Comparison of ENCODE assay signal across 1 cellular context in genomic region chr10:112261281-112261822, GRCh38.
A peak's percentile ranks its signal among the peaks of the same experiment; 100 is the strongest.
TF ChIP-seq lines count a peak whose summit lies in the region.

No MANE protein-coding gene starts in this region.

TF ChIP-seq in HepG2, 621 proteins besides CTCF, POLR2A, EP300 and RAD21 (continued from another document and continues in another):
- TF ChIP-seq ZNF616 (CRISPR knock-in tag; IDR thresholded peaks at IDR 0.05; ENCODE audit: low read depth): no peak
- TF ChIP-seq ETS1 (CRISPR knock-in tag; IDR thresholded peaks at IDR 0.05): no peak
- 0 out of 2 replicates have a peak, but pooled peaks have one; percentile 76 for TF ChIP-seq ZNF543 (CRISPR knock-in tag; IDR thresholded peaks at IDR 0.05)
- peak; percentile 67 for TF ChIP-seq KDM2A (CRISPR knock-in tag; IDR thresholded peaks at IDR 0.05; ENCODE audit: borderline replicate concordance, low read depth)
- no peak for TF ChIP-seq SIN3A (IDR thresholded peaks at IDR 0.05; ENCODE audit: borderline replicate concordance, low read depth, low read length)
- TF ChIP-seq, protein P1, sequence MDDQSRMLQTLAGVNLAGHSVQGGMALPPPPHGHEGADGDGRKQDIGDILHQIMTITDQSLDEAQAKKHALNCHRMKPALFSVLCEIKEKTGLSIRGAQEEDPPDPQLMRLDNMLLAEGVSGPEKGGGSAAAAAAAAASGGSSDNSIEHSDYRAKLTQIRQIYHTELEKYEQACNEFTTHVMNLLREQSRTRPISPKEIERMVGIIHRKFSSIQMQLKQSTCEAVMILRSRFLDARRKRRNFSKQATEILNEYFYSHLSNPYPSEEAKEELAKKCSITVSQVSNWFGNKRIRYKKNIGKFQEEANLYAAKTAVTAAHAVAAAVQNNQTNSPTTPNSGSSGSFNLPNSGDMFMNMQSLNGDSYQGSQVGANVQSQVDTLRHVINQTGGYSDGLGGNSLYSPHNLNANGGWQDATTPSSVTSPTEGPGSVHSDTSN (CRISPR knock-in tag; IDR thresholded peaks at IDR 0.05; ENCODE audit: borderline replicate concordance): no peak
- peak; percentile 94 for TF ChIP-seq ASH2L (IDR thresholded peaks at IDR 0.05; ENCODE audit: insufficient read length, low read depth, low read length)
- no peak; the same call in 1 of the 2 replicates for TF ChIP-seq JDP2 (CRISPR knock-in tag; IDR thresholded peaks at IDR 0.05; ENCODE audit: borderline replicate concordance)
- peak; percentile 75 for TF ChIP-seq THAP11 (CRISPR knock-in tag; IDR thresholded peaks at IDR 0.05)
- TF ChIP-seq TOPORS (CRISPR knock-in tag; IDR thresholded peaks at IDR 0.05): no peak
- TF ChIP-seq SRY (CRISPR knock-in tag; IDR thresholded peaks at IDR 0.05): no peak
- peak; percentile 96 for TF ChIP-seq ELF3 (CRISPR knock-in tag; IDR thresholded peaks at IDR 0.05)
- no peak for TF ChIP-seq GRHL1 (CRISPR knock-in tag; conservative IDR thresholded peaks at IDR 0.05)
- peak; percentile 47; the same call in 1 of the 2 replicates for TF ChIP-seq NFYC (CRISPR knock-in tag; IDR thresholded peaks at IDR 0.05)
- TF ChIP-seq MLX (CRISPR knock-in tag; IDR thresholded peaks at IDR 0.05): peak; percentile 100
- TF ChIP-seq GATA4 (IDR thresholded peaks at IDR 0.05; ENCODE audit: borderline replicate concordance, low read depth): peak; percentile 95; the same call in 1 of the 2 replicates
- no peak for TF ChIP-seq NFRKB (IDR thresholded peaks at IDR 0.05)
- no peak for TF ChIP-seq CHCHD3 (CRISPR knock-in tag; IDR thresholded peaks at IDR 0.05)
- no peak; the same call in 1 of the 2 replicates for TF ChIP-seq MYC (CRISPR knock-in tag; IDR thresholded peaks at IDR 0.05; ENCODE audit: borderline replicate concordance)
- TF ChIP-seq, protein P2, sequence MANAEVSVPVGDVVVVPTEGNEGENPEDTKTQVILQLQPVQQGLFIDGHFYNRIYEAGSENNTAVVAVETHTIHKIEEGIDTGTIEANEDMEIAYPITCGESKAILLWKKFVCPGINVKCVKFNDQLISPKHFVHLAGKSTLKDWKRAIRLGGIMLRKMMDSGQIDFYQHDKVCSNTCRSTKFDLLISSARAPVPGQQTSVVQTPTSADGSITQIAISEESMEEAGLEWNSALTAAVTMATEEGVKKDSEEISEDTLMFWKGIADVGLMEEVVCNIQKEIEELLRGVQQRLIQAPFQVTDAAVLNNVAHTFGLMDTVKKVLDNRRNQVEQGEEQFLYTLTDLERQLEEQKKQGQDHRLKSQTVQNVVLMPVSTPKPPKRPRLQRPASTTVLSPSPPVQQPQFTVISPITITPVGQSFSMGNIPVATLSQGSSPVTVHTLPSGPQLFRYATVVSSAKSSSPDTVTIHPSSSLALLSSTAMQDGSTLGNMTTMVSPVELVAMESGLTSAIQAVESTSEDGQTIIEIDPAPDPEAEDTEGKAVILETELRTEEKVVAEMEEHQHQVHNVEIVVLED (CRISPR knock-in tag; IDR thresholded peaks at IDR 0.05; ENCODE audit: borderline replicate concordance): peak; percentile 59; the same call in 1 of the 2 replicates
- TF ChIP-seq, protein P3, sequence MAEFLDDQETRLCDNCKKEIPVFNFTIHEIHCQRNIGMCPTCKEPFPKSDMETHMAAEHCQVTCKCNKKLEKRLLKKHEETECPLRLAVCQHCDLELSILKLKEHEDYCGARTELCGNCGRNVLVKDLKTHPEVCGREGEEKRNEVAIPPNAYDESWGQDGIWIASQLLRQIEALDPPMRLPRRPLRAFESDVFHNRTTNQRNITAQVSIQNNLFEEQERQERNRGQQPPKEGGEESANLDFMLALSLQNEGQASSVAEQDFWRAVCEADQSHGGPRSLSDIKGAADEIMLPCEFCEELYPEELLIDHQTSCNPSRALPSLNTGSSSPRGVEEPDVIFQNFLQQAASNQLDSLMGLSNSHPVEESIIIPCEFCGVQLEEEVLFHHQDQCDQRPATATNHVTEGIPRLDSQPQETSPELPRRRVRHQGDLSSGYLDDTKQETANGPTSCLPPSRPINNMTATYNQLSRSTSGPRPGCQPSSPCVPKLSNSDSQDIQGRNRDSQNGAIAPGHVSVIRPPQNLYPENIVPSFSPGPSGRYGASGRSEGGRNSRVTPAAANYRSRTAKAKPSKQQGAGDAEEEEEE (CRISPR knock-in tag; IDR thresholded peaks at IDR 0.05; ENCODE audit: borderline replicate concordance): no peak
- TF ChIP-seq AGO2 (optimal IDR thresholded peaks at IDR 0.05; ENCODE audit: low read depth, low read length): no peak
- TF ChIP-seq ZNF615 (CRISPR knock-in tag; IDR thresholded peaks at IDR 0.05; ENCODE audit: borderline replicate concordance): no peak
- peak; percentile 31; the same call in 1 of the 2 replicates for TF ChIP-seq ZNF44 (CRISPR knock-in tag; IDR thresholded peaks at IDR 0.05)
- no peak for TF ChIP-seq TMF1 (CRISPR knock-in tag; IDR thresholded peaks at IDR 0.05; ENCODE audit: low read depth)
- TF ChIP-seq SIN3B (IDR thresholded peaks at IDR 0.05; ENCODE audit: low read length): no peak
- no peak for TF ChIP-seq GTF2F1 (IDR thresholded peaks at IDR 0.05; ENCODE audit: low read length)
- no peak for TF ChIP-seq ZNF468 (CRISPR knock-in tag; IDR thresholded peaks at IDR 0.05)
- TF ChIP-seq PCBP2 (optimal IDR thresholded peaks at IDR 0.05; ENCODE audit: low read depth, low read length, poor library complexity, severe bottlenecking): no peak
- peak; percentile 99 for TF ChIP-seq SOX5 (CRISPR knock-in tag; IDR thresholded peaks at IDR 0.05; ENCODE audit: borderline replicate concordance)
- no peak for TF ChIP-seq NBN (conservative IDR thresholded peaks at IDR 0.05)
- TF ChIP-seq MAFF (IDR thresholded peaks at IDR 0.05; ENCODE audit: low read depth, low read length): peak; percentile 77
- TF ChIP-seq ZNF3 (CRISPR knock-in tag; IDR thresholded peaks at IDR 0.05): 0 out of 2 replicates have a peak, but pooled peaks have one; percentile 73
- peak; percentile 47; the same call in 1 of the 2 replicates for TF ChIP-seq ZNF24 (IDR thresholded peaks at IDR 0.05)
- TF ChIP-seq RERE (CRISPR knock-in tag; IDR thresholded peaks at IDR 0.05; ENCODE audit: low read depth): peak; percentile 98
- 0 out of 2 replicates have a peak, but pooled peaks have one; percentile 53 for TF ChIP-seq ZNF557 (CRISPR knock-in tag; IDR thresholded peaks at IDR 0.05)
- TF ChIP-seq TRIM24 (CRISPR knock-in tag; IDR thresholded peaks at IDR 0.05): peak; percentile 95
- TF ChIP-seq REST (IDR thresholded peaks at IDR 0.05; ENCODE audit: borderline replicate concordance in 1 of 2, low read depth in 1 of 2, low read length in 2 of 2): peak in 1 of 2 experiments; percentile 82; a peak in 2 of 4 replicates
- no peak for TF ChIP-seq PRMT3 (CRISPR knock-in tag; IDR thresholded peaks at IDR 0.05; ENCODE audit: borderline replicate concordance, low read depth)
- no peak for TF ChIP-seq SCMH1 (CRISPR knock-in tag; IDR thresholded peaks at IDR 0.05; ENCODE audit: borderline replicate concordance)
- TF ChIP-seq, protein P4, sequence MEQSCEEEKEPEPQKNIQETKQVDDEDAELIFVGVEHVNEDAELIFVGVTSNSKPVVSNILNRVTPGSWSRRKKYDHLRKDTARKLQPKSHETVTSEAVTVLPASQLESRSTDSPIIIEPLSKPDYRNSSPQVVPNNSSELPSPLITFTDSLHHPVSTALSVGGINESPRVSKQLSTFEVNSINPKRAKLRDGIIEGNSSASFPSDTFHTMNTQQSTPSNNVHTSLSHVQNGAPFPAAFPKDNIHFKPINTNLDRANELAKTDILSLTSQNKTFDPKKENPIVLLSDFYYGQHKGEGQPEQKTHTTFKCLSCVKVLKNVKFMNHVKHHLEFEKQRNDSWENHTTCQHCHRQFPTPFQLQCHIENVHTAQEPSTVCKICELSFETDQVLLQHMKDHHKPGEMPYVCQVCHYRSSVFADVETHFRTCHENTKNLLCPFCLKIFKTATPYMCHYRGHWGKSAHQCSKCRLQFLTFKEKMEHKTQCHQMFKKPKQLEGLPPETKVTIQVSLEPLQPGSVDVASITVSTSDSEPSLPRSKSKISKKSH (CRISPR knock-in tag; IDR thresholded peaks at IDR 0.05; ENCODE audit: borderline replicate concordance): no peak
- TF ChIP-seq ZNF776 (CRISPR knock-in tag; IDR thresholded peaks at IDR 0.05): no peak
- TF ChIP-seq MLLT10 (CRISPR knock-in tag; IDR thresholded peaks at IDR 0.05): no peak
- TF ChIP-seq FOXC1 (CRISPR knock-in tag; IDR thresholded peaks at IDR 0.05; ENCODE audit: borderline replicate concordance): peak; percentile 70; the same call in 1 of the 2 replicates
- no peak for TF ChIP-seq ZNF446 (CRISPR knock-in tag; IDR thresholded peaks at IDR 0.05)
- 0 out of 2 replicates have a peak, but pooled peaks have one; percentile 51 for TF ChIP-seq ZNF567 (CRISPR knock-in tag; IDR thresholded peaks at IDR 0.05; ENCODE audit: borderline replicate concordance)
